ENCODE assay signal across 1 cellular context in the genomic region with DNA sequence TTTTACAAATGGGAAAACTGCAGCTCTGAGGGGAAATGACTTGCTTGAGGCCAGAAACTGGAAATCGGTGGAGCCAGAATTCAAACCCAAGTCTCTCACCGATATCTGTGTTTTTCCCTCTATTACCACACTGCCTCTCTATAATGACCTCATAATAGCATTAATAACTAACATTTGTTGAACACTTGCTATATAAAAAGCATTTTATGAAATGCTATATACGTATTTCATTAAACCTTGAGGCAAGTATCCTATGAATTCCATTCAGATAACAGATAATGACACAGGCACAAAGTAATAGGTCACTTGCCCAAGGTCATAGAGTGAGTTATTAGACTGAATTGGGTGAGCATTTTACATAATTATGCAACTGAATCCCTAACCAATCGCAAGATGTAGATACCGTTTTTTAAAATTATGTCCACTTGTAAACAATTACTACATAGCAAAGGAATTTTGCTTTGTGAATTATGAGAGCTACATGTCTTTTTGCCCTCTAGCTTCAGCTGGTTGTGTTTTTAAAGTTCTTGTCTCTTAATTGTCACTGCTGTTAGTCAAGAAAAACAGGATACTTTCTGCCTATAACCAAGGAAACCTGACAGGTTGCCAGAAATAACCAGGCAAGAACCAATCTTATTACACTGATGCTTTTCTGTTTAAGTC.
A peak's percentile ranks its signal among the peaks of the same experiment; 100 is the strongest.
TF ChIP-seq lines count a peak whose summit lies in the region.

No MANE protein-coding gene starts in this region.

TF ChIP-seq in HepG2, 621 proteins besides CTCF, POLR2A, EP300 and RAD21:
- TF ChIP-seq ZHX1 (CRISPR knock-in tag; IDR thresholded peaks at IDR 0.05; ENCODE audit: low read depth) (no peak), CBX2 (IDR thresholded peaks at IDR 0.05; ENCODE audit: low read depth, low read length) (no peak), CBX2 (CRISPR knock-in tag; IDR thresholded peaks at IDR 0.05; ENCODE audit: low read depth) (no peak), MXI1 (IDR thresholded peaks at IDR 0.05; ENCODE audit: borderline replicate concordance, low read depth, low read length) (no peak), NFATC3 (CRISPR knock-in tag; IDR thresholded peaks at IDR 0.05) (no peak), ZFP82 (CRISPR knock-in tag; IDR thresholded peaks at IDR 0.05; ENCODE audit: borderline replicate concordance) (no peak), STAG1 (CRISPR knock-in tag; IDR thresholded peaks at IDR 0.05) (no peak), ATF7 (IDR thresholded peaks at IDR 0.05) (peak; percentile 57), ATF7 (CRISPR knock-in tag; IDR thresholded peaks at IDR 0.05) (no peak)
